In genomic region chr10:103502849-103503660, GRCh38 we compare ENCODE assay signal across 26 cellular contexts. TPM values are rescaled to one million over a fixed set of nuclear protein-coding genes. Genes with fewer than 3 reads are reported as not detected.
DNase-seq lines count a peak whose midpoint lies in the region; ATAC-seq, FAIRE-seq and TF ChIP-seq lines count a peak whose summit lies in the region.
"Had no signal": no experiment of that assay in that cellular context is flagged by ENCODE, and none has a peak within 500 bp of the region (broad histone marks: within the 10 kb centered on the region; RNA-seq: fewer than 3 reads in every experiment).

No MANE protein-coding gene starts in this region.

- no peak overlapping the region for H3K9ac ChIP-seq in neural progenitor cell
- H3K9ac ChIP-seq: BLaER1, KMS-11 had no signal

- H3K4me2 ChIP-seq in neural progenitor cell, result no peak overlapping the region

- H3K4me1 Mint-ChIP-seq in neural progenitor cell, result peaks cover 39% of the 10 kb centered on the region
- H3K4me1 Mint-ChIP-seq: naive B cell had no signal

- no peak for ATAC-seq in GM18502 (IDR thresholded peaks at IDR 0.05; ENCODE audit: poor library complexity, unreplicated experiment)
- ATAC-seq: stimulated activated naive B cell treated with anti-CD40 and anti-IgM and Interleukin-4, amounts not matched to agents 10 μg/mL and 1 μg/mL and 100 μg/mL, for 72 hours had no signal

- no peaks in the 10 kb centered on the region for H3K79me2 ChIP-seq in neural progenitor cell (ENCODE audit: low read depth)

- H3K4me1 ChIP-seq in neural progenitor cell, result peaks cover 11% of the 10 kb centered on the region
- no peaks in the 10 kb centered on the region for H3K4me1 ChIP-seq in suprapubic skin

- FAIRE-seq in bronchial epithelial cell (lab: Jason Lieb, UNC), result peak; percentile 62

- TF ChIP-seq CTCF in bronchial epithelial cell (IDR thresholded peaks at IDR 0.05; ENCODE audit: insufficient read depth, low read length, severe bottlenecking) (no peak), neural progenitor cell (IDR thresholded peaks at IDR 0.05) (no peak), suprapubic skin (IDR thresholded peaks at IDR 0.05) (no peak)

- H3K9me3 Mint-ChIP-seq in neural progenitor cell, result peaks cover 2% of the 10 kb centered on the region
- H3K9me3 Mint-ChIP-seq: stimulated activated naive B cell treated with anti-CD40 and anti-IgM and Interleukin-4, amounts not matched to agents 10 μg/mL and 1 μg/mL and 100 μg/mL, for 72 hours; T-helper 2 cell treated with Interferon-gamma antibody and Interleukin-4, amounts not matched to agents 5 μg/mL and 100 μg/mL, for 36 hours had no signal

- H3K36me3 ChIP-seq in bronchial epithelial cell (ENCODE audit: control insufficient read depth, insufficient read depth, low read length) (no peaks in the 10 kb centered on the region), neural progenitor cell (no peaks in the 10 kb centered on the region), suprapubic skin (no peaks in the 10 kb centered on the region)
- H3K36me3 ChIP-seq: BLaER1 had no signal

- H3K27ac ChIP-seq in neural progenitor cell (no peak overlapping the region), suprapubic skin (no peak overlapping the region)
- H3K27ac ChIP-seq: BLaER1 had no signal

- H2AFZ ChIP-seq in neural progenitor cell (replicated peaks), result no peak overlapping the region

- H3K27me3 ChIP-seq in bronchial epithelial cell (ENCODE audit: control insufficient read depth, insufficient read depth, low read length) (peaks cover 10% of the 10 kb centered on the region), neural progenitor cell (peaks cover under 1% of the 10 kb centered on the region), suprapubic skin (peaks cover 28% of the 10 kb centered on the region)
- H3K27me3 ChIP-seq: BLaER1 had no signal

- H3K4me3 Mint-ChIP-seq in neural progenitor cell, result no peak overlapping the region
- H3K4me3 Mint-ChIP-seq: activated CD8-positive, alpha-beta memory T cell treated with anti-CD3 and anti-CD28 coated beads, Interleukin-2, amount 10 ng/mL, durations not matched to agents 7 days and 5 days; naive B cell; stimulated activated naive B cell treated with anti-CD40 and anti-IgM and Interleukin-4, amounts not matched to agents 10 μg/mL and 1 μg/mL and 100 μg/mL, for 72 hours; T-helper 2 cell treated with Interferon-gamma antibody and Interleukin-4, amounts not matched to agents 5 μg/mL and 100 μg/mL, for 36 hours had no signal

- H3K4me3 ChIP-seq in bronchial epithelial cell (ENCODE audit: low read depth, low read length), result no peak overlapping the region
- H3K4me3 ChIP-seq in neural progenitor cell, result no peak overlapping the region
- H3K4me3 ChIP-seq in suprapubic skin, result no peak overlapping the region
- H3K4me3 ChIP-seq: BLaER1, lung had no signal

- DNase-seq in NCI-H146 (lab: John Stamatoyannopoulos, UW), result peak; percentile 42
- DNase-seq in NCI-H146 treated with DMSO at 0.1 percent for 48 hours (lab: John Stamatoyannopoulos, UW; ENCODE audit: unreplicated experiment), result no peak
- peak; percentile 15 for DNase-seq in NCI-H1417 treated with DMSO at 0.1 percent for 48 hours (lab: John Stamatoyannopoulos, UW)
- DNase-seq in bronchial epithelial cell (ENCODE audit: low read depth), result no peak
- DNase-seq in neural progenitor cell (ENCODE audit: low spot score), result peak; percentile 17
- DNase-seq in CD1c-positive myeloid dendritic cell (ENCODE audit: extremely low spot score), result no peak
- DNase-seq in suprapubic skin (ENCODE audit: low spot score in 2 of 2), result no peak
- DNase-seq: 8988T; activated CD4-positive, CD25-positive, alpha-beta regulatory T cell treated with anti-CD3 and anti-CD28 coated beads, Interleukin-2, amount 50 U/mL, for 72 hours; activated CD8-positive, alpha-beta memory T cell treated with anti-CD3 and anti-CD28 coated beads, Interleukin-2, amount 10 ng/mL, durations not matched to agents 7 days and 5 days; activated naive CD4-positive, alpha-beta T cell; erythroblast; naive B cell; NCI-H1092; NCI-H2171 treated with DMSO at 0.1 percent for 48 hours; SIG-M5; stimulated activated CD4-positive, alpha-beta T cell treated with anti-CD3 and anti-CD28 coated beads, Interleukin-12 subunit alpha, Interleukin-12 subunit beta, amount 100 ng/mL, for 4 hours; stimulated activated naive B cell treated with anti-CD40 and anti-IgM and Interleukin-4, amounts not matched to agents 10 μg/mL and 1 μg/mL and 100 μg/mL, for 72 hours; trophoblast cell had no signal

- no peaks in the 10 kb centered on the region for H3K9me3 ChIP-seq in neural progenitor cell (ENCODE audit: low read depth)
- no peaks in the 10 kb centered on the region for H3K9me3 ChIP-seq in suprapubic skin
- H3K9me3 ChIP-seq: BLaER1 had no signal

- H3F3A ChIP-seq in neural progenitor cell (ENCODE audit: low read depth), result no peaks in the 10 kb centered on the region

- no peak for TF ChIP-seq POLR2A in suprapubic skin (IDR thresholded peaks at IDR 0.05)

- H4K20me1 ChIP-seq in neural progenitor cell (ENCODE audit: low read depth), result no peaks in the 10 kb centered on the region
- H4K20me1 ChIP-seq: BLaER1 had no signal

- H3K27ac Mint-ChIP-seq in neural progenitor cell, result peak overlapping the region; percentile 93
- H3K27ac Mint-ChIP-seq: activated CD8-positive, alpha-beta memory T cell treated with anti-CD3 and anti-CD28 coated beads, Interleukin-2, amount 10 ng/mL, durations not matched to agents 7 days and 5 days; stimulated activated naive B cell treated with anti-CD40 and anti-IgM and Interleukin-4, amounts not matched to agents 10 μg/mL and 1 μg/mL and 100 μg/mL, for 72 hours; T-helper 2 cell treated with Interferon-gamma antibody and Interleukin-4, amounts not matched to agents 5 μg/mL and 100 μg/mL, for 36 hours had no signal

- H3K27me3 Mint-ChIP-seq in neural progenitor cell (ENCODE audit: insufficient read depth, low read depth), result peaks cover 17% of the 10 kb centered on the region

- WGBS in suprapubic skin, result 66% methylated on average over 11 of the region's 13 CpGs

- no peaks in the 10 kb centered on the region for H3K36me3 Mint-ChIP-seq in neural progenitor cell
- H3K36me3 Mint-ChIP-seq: activated CD8-positive, alpha-beta memory T cell treated with anti-CD3 and anti-CD28 coated beads, Interleukin-2, amount 10 ng/mL, durations not matched to agents 7 days and 5 days; naive B cell; stimulated activated naive B cell treated with anti-CD40 and anti-IgM and Interleukin-4, amounts not matched to agents 10 μg/mL and 1 μg/mL and 100 μg/mL, for 72 hours had no signal

- TF ChIP-seq EP300 in suprapubic skin (IDR thresholded peaks at IDR 0.05), result no peak

RNA-seq across cellular contexts. Expression of gene NEURL1, which starts 9.6 kb away (rescaled TPM):
- 1.1 and 5.1 TPM in 2 replicates for total RNA-seq in bronchial epithelial cell
- 0.06 and 1.5 TPM in 2 replicates for total RNA-seq in neural progenitor cell (ENCODE audit: low replicate concordance)
- under 1 TPM in 2 of 4 donors, not detected in 2; 0.18 to 0.30 TPM for total RNA-seq in suprapubic skin

RNA-seq across cellular contexts. Expression of gene CALHM3, which starts 24.0 kb away (rescaled TPM):
- total RNA-seq in bronchial epithelial cell (not detected in 2 replicates), neural progenitor cell (ENCODE audit: low replicate concordance) (not detected in 2 replicates), suprapubic skin (not detected)
- total RNA-seq: activated CD8-positive, alpha-beta memory T cell treated with anti-CD3 and anti-CD28 coated beads, Interleukin-2, amount 10 ng/mL, durations not matched to agents 7 days and 5 days; dermis microvascular lymphatic vessel endothelial cell; H4 had no signal

RNA-seq across cellular contexts. Expression of gene CALHM1, which starts 44.4 kb away (rescaled TPM):
- total RNA-seq in bronchial epithelial cell, result not detected in 2 replicates
- total RNA-seq in neural progenitor cell (ENCODE audit: low replicate concordance), result 0.06 TPM in 1 of 2 replicates, not detected in the other
- not detected for total RNA-seq in suprapubic skin
- total RNA-seq: dermis microvascular lymphatic vessel endothelial cell, H4, lung had no signal

RNA-seq across cellular contexts. Expression of gene CALHM2, which starts 50.9 kb away (rescaled TPM):
- total RNA-seq in bronchial epithelial cell (0.53 and 0.64 TPM in 2 replicates), neural progenitor cell (ENCODE audit: low replicate concordance) (2.1 TPM in 1 of 2 replicates, not detected in the other), suprapubic skin (10 to 100 TPM; 13.7 to 17.9 (median 16.3) TPM)

Comparison
In these comparisons a context has a peak if more than half of its experiments do, and no peak if none do; other contexts are left out.
1. DNase-seq: peak in NCI-H146 (single experiment), NCI-H1417 treated with DMSO at 0.1 percent for 48 hours (single experiment) and neural progenitor cell (single experiment); none in NCI-H146 treated with DMSO at 0.1 percent for 48 hours (single experiment), bronchial epithelial cell (single experiment), CD1c-positive myeloid dendritic cell (single experiment) and suprapubic skin (0 of 2).